ENCODE assay signal across 21 cellular contexts in genomic region chr7:152647009-152647408, GRCh38. TPM values are rescaled to one million over a fixed set of nuclear protein-coding genes. Genes with fewer than 3 reads are reported as not detected.
DNase-seq lines count a peak whose midpoint lies in the region; ATAC-seq, FAIRE-seq and TF ChIP-seq lines count a peak whose summit lies in the region.
"Had no signal": no experiment of that assay in that cellular context is flagged by ENCODE, and none has a peak within 500 bp of the region (broad histone marks: within the 10 kb centered on the region; RNA-seq: fewer than 3 reads in every experiment).

No MANE protein-coding gene starts in this region.

- no peaks in the 10 kb centered on the region for H4K20me1 ChIP-seq in astrocyte (ENCODE audit: insufficient read depth, low read length)
- no peaks in the 10 kb centered on the region for H4K20me1 ChIP-seq in endothelial cell of umbilical vein (replicated peaks; ENCODE audit: control insufficient read depth, extremely low read depth, insufficient read depth, low read length)
- H4K20me1 ChIP-seq: BLaER1 treated with 17β-estradiol and CSF1 and Interleukin-3, amounts not matched to agents 10 nM and 100 nM had no signal

- no peak for TF ChIP-seq POLR2A in endothelial cell of umbilical vein (IDR thresholded peaks at IDR 0.05; ENCODE audit: low read depth, low read length)

- H3K36me3 ChIP-seq in A673 (ENCODE audit: insufficient read depth, low read length, poor library complexity, severe bottlenecking) = peaks cover 37% of the 10 kb centered on the region
- H3K36me3 ChIP-seq in Caco-2 (ENCODE audit: control insufficient read depth, insufficient read depth, low read length) = no peaks in the 10 kb centered on the region; the same call in 1 of the 2 replicates
- H3K36me3 ChIP-seq in astrocyte (ENCODE audit: insufficient read depth, low read length) = no peaks in the 10 kb centered on the region
- H3K36me3 ChIP-seq in endothelial cell of umbilical vein (ENCODE audit: control insufficient read depth in 2 of 2, extremely low read depth in 1 of 2, insufficient read depth in 2 of 2, low read length in 2 of 2) = no peaks in the 10 kb centered on the region

- H3K9me3 Mint-ChIP-seq in Caco-2 (ENCODE audit: unreplicated experiment) (no peaks in the 10 kb centered on the region), astrocyte (ENCODE audit: unreplicated experiment) (no peaks in the 10 kb centered on the region)
- H3K9me3 Mint-ChIP-seq: CD4-positive, alpha-beta T cell; CD8-positive, alpha-beta T cell had no signal

- H2AFZ ChIP-seq in astrocyte (ENCODE audit: low read depth, low read length) (no peak overlapping the region), endothelial cell of umbilical vein (ENCODE audit: low read depth, low read length) (no peak overlapping the region)

- no peak for TF ChIP-seq CTCF in A673 (conservative IDR thresholded peaks at IDR 0.05; ENCODE audit: low read depth, low read length)
- TF ChIP-seq CTCF in Caco-2 (IDR thresholded peaks at IDR 0.05; ENCODE audit: insufficient read depth in 1 of 2, low read depth in 1 of 2, low read length in 1 of 2, severe bottlenecking in 1 of 2, unreplicated experiment in 1 of 2) = no peak
- TF ChIP-seq CTCF in astrocyte (IDR thresholded peaks at IDR 0.05; ENCODE audit: insufficient read depth, low read depth, low read length) = no peak
- no peak for TF ChIP-seq CTCF in endothelial cell of umbilical vein (IDR thresholded peaks at IDR 0.05; ENCODE audit: extremely low read depth in 1 of 2, insufficient read depth in 1 of 2, low read depth in 1 of 2, low read length in 2 of 2)

- H3K9me1 ChIP-seq in endothelial cell of umbilical vein (replicated peaks; ENCODE audit: control insufficient read depth, extremely low read depth, insufficient read depth, low read length) = no peaks in the 10 kb centered on the region

- H3K9ac ChIP-seq in astrocyte (ENCODE audit: low read length) (no peak overlapping the region), endothelial cell of umbilical vein (replicated peaks; ENCODE audit: extremely low read depth, insufficient read depth, low read length) (no peak overlapping the region)
- H3K9ac ChIP-seq: BLaER1 treated with 17β-estradiol and CSF1 and Interleukin-3, amounts not matched to agents 10 nM and 100 nM had no signal

- dilution Hi-C loops in endothelial cell of umbilical vein (cut with MboI; ENCODE audit: extremely low pct_ligation_motif_present, low sequenced_read_pairs) = no loop called here

- H3K4me2 ChIP-seq in astrocyte (ENCODE audit: low read length) = no peak overlapping the region
- no peak overlapping the region for H3K4me2 ChIP-seq in endothelial cell of umbilical vein (ENCODE audit: insufficient read depth, low read length)
- H3K4me2 ChIP-seq: BLaER1 treated with 17β-estradiol and CSF1 and Interleukin-3, amounts not matched to agents 10 nM and 100 nM had no signal

- H3K27ac Mint-ChIP-seq in Caco-2 (ENCODE audit: unreplicated experiment) = no peak overlapping the region
- no peak overlapping the region for H3K27ac Mint-ChIP-seq in astrocyte (ENCODE audit: unreplicated experiment)
- H3K27ac Mint-ChIP-seq: B cell; CD4-positive, alpha-beta T cell; CD8-positive, alpha-beta T cell had no signal

- peak; percentile 54 for FAIRE-seq in astrocyte (lab: Jason Lieb, UNC)
- no peak for FAIRE-seq in endothelial cell of umbilical vein (lab: Jason Lieb, UNC)
- FAIRE-seq: A204.1, D721Med, G401.6, GM12891 had no signal

- H3K79me2 ChIP-seq in astrocyte (ENCODE audit: insufficient read depth, low read length) (no peaks in the 10 kb centered on the region), endothelial cell of umbilical vein (ENCODE audit: control insufficient read depth, insufficient read depth, low read length) (no peaks in the 10 kb centered on the region)

- no peaks in the 10 kb centered on the region for H3K27me3 ChIP-seq in A673 (replicated peaks; ENCODE audit: insufficient read depth, low read depth, low read length, poor library complexity)
- no peaks in the 10 kb centered on the region for H3K27me3 ChIP-seq in Caco-2 (replicated peaks; ENCODE audit: control insufficient read depth, insufficient read depth, low read length)
- no peaks in the 10 kb centered on the region for H3K27me3 ChIP-seq in astrocyte (ENCODE audit: insufficient read depth, low read length)
- no peaks in the 10 kb centered on the region for H3K27me3 ChIP-seq in endothelial cell of umbilical vein (ENCODE audit: control insufficient read depth in 2 of 2, insufficient read depth in 2 of 2, low read length in 2 of 2)
- H3K27me3 ChIP-seq: BLaER1 treated with 17β-estradiol and CSF1 and Interleukin-3, amounts not matched to agents 10 nM and 100 nM had no signal

- CTCF ChIA-PET in A673 (lab: Charles Lee) = no interaction called here
- CTCF ChIA-PET in Caco-2 (lab: Charles Lee) = no interaction called here
- CTCF ChIA-PET in endothelial cell of umbilical vein (lab: Charles Lee) = no interaction called here

- BruUV-seq in A673 (replicated peaks; lab: Mats Ljungman, UMichigan) (TSS peak; percentile 14), Caco-2 (replicated peaks; lab: Mats Ljungman, UMichigan) (TSS peak; percentile 17), endothelial cell of umbilical vein (replicated peaks; lab: Mats Ljungman, UMichigan) (TSS peak; percentile 9)

- no peaks in the 10 kb centered on the region for H3K4me1 Mint-ChIP-seq in Caco-2 (ENCODE audit: low read depth, unreplicated experiment)
- H3K4me1 Mint-ChIP-seq in astrocyte (ENCODE audit: low read depth, unreplicated experiment) = no peaks in the 10 kb centered on the region
- H3K4me1 Mint-ChIP-seq: B cell had no signal

- H3K36me3 Mint-ChIP-seq in Caco-2 (ENCODE audit: insufficient read depth, unreplicated experiment) (peaks cover 43% of the 10 kb centered on the region), astrocyte (ENCODE audit: low read depth, unreplicated experiment) (no peaks in the 10 kb centered on the region)
- H3K36me3 Mint-ChIP-seq: CD8-positive, alpha-beta T cell had no signal

- H3K4me3 ChIP-seq in A673 (ENCODE audit: low read depth, low read length, poor library complexity, severe bottlenecking) (no peak overlapping the region), Caco-2 (ENCODE audit: low read depth, low read length) (no peak overlapping the region), astrocyte (ENCODE audit: insufficient read depth, low read depth, low read length) (no peak overlapping the region), endothelial cell of umbilical vein (replicated peaks in 1 of 3; ENCODE audit: insufficient read depth in 1 of 3, low read depth in 1 of 3, low read length in 3 of 3) (no peak overlapping the region)
- H3K4me3 ChIP-seq: BLaER1 treated with 17β-estradiol and CSF1 and Interleukin-3, amounts not matched to agents 10 nM and 100 nM had no signal

- no peak overlapping the region for H3K4me3 Mint-ChIP-seq in Caco-2 (ENCODE audit: unreplicated experiment)
- no peak overlapping the region for H3K4me3 Mint-ChIP-seq in astrocyte (ENCODE audit: unreplicated experiment)
- H3K4me3 Mint-ChIP-seq: B cell; CD4-positive, alpha-beta T cell; CD8-positive, alpha-beta T cell had no signal

- DNase-seq in A673 (ENCODE audit: low spot score) (no peak), Caco-2 (no peak), astrocyte (ENCODE audit: low read depth) (no peak), endothelial cell of umbilical vein (ENCODE audit: low read depth, low spot score) (no peak), COR-L47 (lab: John Stamatoyannopoulos, UW) (no peak), NOMO-1 treated with dmso at 0.1 percent for 144 hours (lab: John Stamatoyannopoulos, UW; ENCODE audit: unreplicated experiment) (no peak)
- DNase-seq: 8988T; AML-193; Calu3; CD4-positive, alpha-beta T cell; CD8-positive, alpha-beta T cell; DMS79 treated with DMSO at 0.1 percent for 48 hours; GF-D8 had no signal

- intact Hi-C loops in A673 (cut with micrococcal nuclease; ENCODE audit: unreplicated experiment) (no loop called here), Caco-2 (cut with micrococcal nuclease; ENCODE audit: unreplicated experiment) (no loop called here), endothelial cell of umbilical vein (cut with micrococcal nuclease) (no loop called here)

- H3K9me3 ChIP-seq in A673 (ENCODE audit: low read depth, low read length, poor library complexity, severe bottlenecking) (no peaks in the 10 kb centered on the region), Caco-2 (no peaks in the 10 kb centered on the region), astrocyte (ENCODE audit: insufficient read depth, low read depth, low read length) (no peaks in the 10 kb centered on the region), endothelial cell of umbilical vein (replicated peaks; ENCODE audit: control insufficient read depth, insufficient read depth, low read length) (no peaks in the 10 kb centered on the region)

- H3K27me3 Mint-ChIP-seq in Caco-2 (ENCODE audit: insufficient read depth, unreplicated experiment) (no peaks in the 10 kb centered on the region), astrocyte (ENCODE audit: low read depth, unreplicated experiment) (no peaks in the 10 kb centered on the region)
- H3K27me3 Mint-ChIP-seq: B cell; CD4-positive, alpha-beta T cell had no signal

- no peak for ATAC-seq in HG02798 (IDR thresholded peaks at IDR 0.05; ENCODE audit: poor library complexity, unreplicated experiment)
- ATAC-seq: CD8-positive, alpha-beta T cell had no signal

- POLR2A ChIA-PET in A673 (lab: Charles Lee; ENCODE audit: low non-redundant PET) = no interaction called here
- POLR2A ChIA-PET in Caco-2 (lab: Charles Lee) = no interaction called here
- POLR2A ChIA-PET in endothelial cell of umbilical vein (lab: Charles Lee) = no interaction called here

- H3K4me1 ChIP-seq in A673 (ENCODE audit: insufficient read depth, low read length, poor library complexity, severe bottlenecking) = no peaks in the 10 kb centered on the region
- no peaks in the 10 kb centered on the region for H3K4me1 ChIP-seq in Caco-2
- H3K4me1 ChIP-seq in astrocyte (ENCODE audit: insufficient read depth, low read length) = no peaks in the 10 kb centered on the region
- no peaks in the 10 kb centered on the region for H3K4me1 ChIP-seq in endothelial cell of umbilical vein (ENCODE audit: control insufficient read depth, extremely low read depth, insufficient read depth, low read length)

- no peak overlapping the region for H3K27ac ChIP-seq in A673 (ENCODE audit: low read depth, low read length, poor library complexity, severe bottlenecking)
- H3K27ac ChIP-seq in astrocyte (ENCODE audit: low read depth, low read length) = no peak overlapping the region
- no peak overlapping the region for H3K27ac ChIP-seq in endothelial cell of umbilical vein (ENCODE audit: insufficient read depth, low read depth, low read length)
- H3K27ac ChIP-seq: BLaER1 treated with 17β-estradiol and CSF1 and Interleukin-3, amounts not matched to agents 10 nM and 100 nM; C4-2B had no signal

RNA-seq across cellular contexts. Expression of gene XRCC2, which starts 28.9 kb away (rescaled TPM):
- total RNA-seq in A673 (2021) (28.2 and 28.5 TPM in 2 replicates), Caco-2 (2022) (16.8 and 18.5 TPM in 2 replicates), astrocyte (1.2 and 1.6 TPM in 2 replicates), endothelial cell of umbilical vein (8.5 and 8.8 TPM in 2 replicates)
- polyA plus RNA-seq in endothelial cell of umbilical vein = 1.8 and 2.4 TPM in 2 replicates
- polyA plus RNA-seq in endothelial cell of umbilical vein (2011; cell fraction: cytosol; rRNA removed) = 2.8 and 3.2 TPM in 2 replicates
- 5.7 and 8.3 TPM in 2 replicates for polyA plus RNA-seq in endothelial cell of umbilical vein (2011; cell fraction: nucleus; rRNA removed)
- 2.2 and 5.3 TPM in 2 replicates for polyA plus RNA-seq in endothelial cell of umbilical vein (2012)
- polyA minus RNA-seq in endothelial cell of umbilical vein = 2.6 and 2.7 TPM in 2 replicates
- 7.8 TPM for polyA minus RNA-seq in endothelial cell of umbilical vein (2011; cell fraction: cytosol; rRNA and poly(A)+ RNA removed)
- 2.7 and 6.8 TPM in 2 replicates for polyA minus RNA-seq in endothelial cell of umbilical vein (2011; cell fraction: nucleus; rRNA and poly(A)+ RNA removed)
